In the genomic region with DNA sequence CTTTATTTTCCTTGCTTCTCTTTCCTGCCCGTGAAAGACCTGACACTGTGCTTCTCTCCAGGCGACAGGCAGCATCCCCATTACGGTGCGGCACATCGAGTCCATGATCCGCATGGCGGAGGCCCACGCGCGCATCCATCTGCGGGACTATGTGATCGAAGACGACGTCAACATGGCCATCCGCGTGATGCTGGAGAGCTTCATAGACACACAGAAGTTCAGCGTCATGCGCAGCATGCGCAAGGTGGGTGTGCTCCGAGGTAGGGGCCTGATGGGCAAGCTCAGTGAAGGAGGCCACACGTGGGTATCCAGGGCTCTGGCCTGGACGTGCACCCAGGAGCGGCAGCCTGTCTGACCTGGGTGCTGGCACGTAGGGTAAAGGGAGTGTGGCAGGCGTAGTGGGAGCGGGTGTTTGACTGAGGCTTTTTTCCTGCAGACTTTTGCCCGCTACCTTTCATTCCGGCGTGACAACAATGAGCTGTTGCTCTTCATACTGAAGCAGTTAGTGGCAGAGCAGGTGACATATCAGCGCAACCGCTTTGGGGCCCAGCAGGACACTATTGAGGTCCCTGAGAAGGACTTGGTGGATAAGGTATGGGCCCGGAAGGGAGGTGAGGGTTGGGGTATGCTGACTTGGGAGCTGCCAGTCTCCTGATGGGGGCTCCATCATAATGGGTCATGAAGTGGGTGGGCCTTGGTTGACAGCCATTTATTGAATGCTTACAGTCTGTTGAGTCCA, we compare ENCODE assay signal across 19 cellular contexts. TPM values are rescaled to one million over a fixed set of nuclear protein-coding genes. Genes with fewer than 3 reads are reported as not detected.
DNase-seq lines count a peak whose midpoint lies in the region; FAIRE-seq and TF ChIP-seq lines count a peak whose summit lies in the region.
"Had no signal": no experiment of that assay in that cellular context is flagged by ENCODE, and none has a peak within 500 bp of the region (broad histone marks: within the 10 kb centered on the region; RNA-seq: fewer than 3 reads in every experiment).

No MANE protein-coding gene starts in this region.

- FAIRE-seq in HTR-8/SVneo (lab: Jason Lieb, UNC) = peak; percentile 48
- no peak for FAIRE-seq in H1 (lab: Jason Lieb, UNC)
- FAIRE-seq: A549, D721Med, G401.6 had no signal

- no peaks in the 10 kb centered on the region for H3K23me2 ChIP-seq in H1 (ENCODE audit: low read depth, low read length)

- no peaks in the 10 kb centered on the region for H3K27me3 ChIP-seq in H1 (replicated peaks in 1 of 4; ENCODE audit: control insufficient read depth in 3 of 4, extremely low read depth in 1 of 4, insufficient read depth in 3 of 4, low read length in 3 of 4)

- H2BK20ac ChIP-seq in H1 (ENCODE audit: low read length) = no peak overlapping the region

- no peak overlapping the region for H3K27ac ChIP-seq in H1 (ENCODE audit: low read depth, low read length)
- H3K27ac ChIP-seq: 22Rv1, A549, C4-2B, HL-60 had no signal

- H2BK5ac ChIP-seq in H1 (ENCODE audit: low read depth, low read length) = no peak overlapping the region

- TF ChIP-seq EP300 in H1 (IDR thresholded peaks at IDR 0.05; ENCODE audit: borderline replicate concordance in 1 of 2, low read depth in 2 of 2, low read length in 2 of 2) = no peak

- peaks cover 6 to 30% of the 10 kb centered on the region in 2 experiments for H4K20me1 ChIP-seq in H1 (replicated peaks in 1 of 2; ENCODE audit: control insufficient read depth in 1 of 2, insufficient read depth in 2 of 2, low read length in 2 of 2)

- H2BK15ac ChIP-seq in H1 (ENCODE audit: low read length) = no peak overlapping the region

- DNase-seq in activated effector memory CD4-positive, alpha-beta T cell treated with anti-CD3 and anti-CD28 coated beads, Interleukin-2, amount 50 U/mL, for 16 hours = peak; percentile 44
- DNase-seq in activated effector memory CD4-positive, alpha-beta T cell treated with Interleukin-2 at 50 U/mL for 16 hours = no peak
- DNase-seq in HTR-8/SVneo (ENCODE audit: insufficient read length, low spot score) (no peak), H1 (ENCODE audit: low read depth in 1 of 2, low spot score in 2 of 2) (no peak), posterior vena cava (ENCODE audit: low spot score) (peak; percentile 73), GF-D8 (lab: John Stamatoyannopoulos, UW) (no peak), mesenteric fat pad (ENCODE audit: low spot score) (no peak), NOMO-1 (lab: John Stamatoyannopoulos, UW; ENCODE audit: unreplicated experiment in 2 of 2) (no peak)
- DNase-seq: AML-193; Caco-2; CD4-positive, alpha-beta T cell; GOT3; H9 had no signal

- H3K79me1 ChIP-seq in H1 (ENCODE audit: low read depth, low read length) = no peaks in the 10 kb centered on the region; the same call in 1 of the 2 replicates

- no peak overlapping the region for H2BK120ac ChIP-seq in H1 (replicated peaks; ENCODE audit: low read depth, low read length)

- no peak for TF ChIP-seq POLR2A in H1 (IDR thresholded peaks at IDR 0.05; ENCODE audit: control extremely low read depth in 1 of 2, low read depth in 2 of 2, low read length in 2 of 2)

- H3K4me3 ChIP-seq in H1 (ENCODE audit: extremely low read depth in 1 of 4, insufficient read depth in 2 of 4, low read depth in 3 of 4, low read length in 4 of 4) = no peak overlapping the region
- H3K4me3 ChIP-seq: A549 had no signal

- no peak overlapping the region for H2BK12ac ChIP-seq in H1 (ENCODE audit: low read depth, low read length)

- CTCF ChIA-PET in H1 (lab: Charles Lee; ENCODE audit: partially characterized antibody) = interaction anchor here (0.5 to 2.0 kb wide), 4 partner anchors 12 to 61 kb away, joined by 3 to 16 read pairs (median 4); no protein-coding TSS in a partner anchor

- H2AFZ ChIP-seq in H1 (ENCODE audit: low read length) = no peak overlapping the region

- H3K9me3 ChIP-seq in H1 (ENCODE audit: insufficient read depth in 2 of 2, low read depth in 1 of 2, low read length in 1 of 2) = no peaks in the 10 kb centered on the region
- H3K9me3 ChIP-seq: A549, Caco-2 had no signal

- WGBS in H1 (ENCODE audit: extremely low coverage in 1 of 2, insufficient coverage in 1 of 2, insufficient read length in 1 of 2, insufficient replicate concordance in 2 of 2, low coverage in 1 of 2, low lambda C conversion rate in 2 of 2, missing lambda C conversion rate in 1 of 2), 2 experiments = 94% methylated on average over 32 of the region's 32 CpGs; no CpG with 5 or more reads in 1 of the 2 experiments

- TF ChIP-seq CTCF in H1 (IDR thresholded peaks at IDR 0.05; ENCODE audit: control extremely low read depth in 1 of 3, insufficient read depth in 1 of 3, low read depth in 1 of 3, low read length in 3 of 3) = no peak

- H3K4me2 ChIP-seq in H1 (ENCODE audit: insufficient read depth in 1 of 2, low read depth in 2 of 2, low read length in 2 of 2) = no peak overlapping the region
- H3K4me2 ChIP-seq: A549 had no signal

- H3K18ac ChIP-seq in H1 (ENCODE audit: extremely low read depth, low read length) = no peak overlapping the region

- POLR2A ChIA-PET in H1 (lab: Charles Lee; ENCODE audit: partially characterized antibody) = interaction anchor here (0.7 to 8.6 kb wide), 6 partner anchors 8 to 45 kb away, joined by 3 to 182 read pairs (median 4); a partner anchor contains a TSS

- no peak overlapping the region for H4K5ac ChIP-seq in H1 (ENCODE audit: insufficient read length, low read depth, low read length)

- no peak overlapping the region for H3K56ac ChIP-seq in H1 (replicated peaks; ENCODE audit: insufficient read length, low read depth, low read length)

- intact Hi-C loops in posterior vena cava (cut with DNase I) = no loop called here

- H2AK5ac ChIP-seq in H1 (ENCODE audit: low read depth, low read length) = no peak overlapping the region

- H3K79me2 ChIP-seq in H1 (ENCODE audit: control insufficient read depth in 1 of 2, insufficient read depth in 2 of 2, low read length in 2 of 2) = no peaks in the 10 kb centered on the region

- peaks cover 51 to 67% (median 63%) of the 10 kb centered on the region in 4 experiments for H3K36me3 ChIP-seq in H1 (ENCODE audit: control insufficient read depth in 2 of 4, insufficient read depth in 4 of 4, low read length in 3 of 4)

- H3K4ac ChIP-seq in H1 (replicated peaks; ENCODE audit: insufficient read length, low read depth, low read length) = no peak overlapping the region

- no peak overlapping the region for H3K9ac ChIP-seq in H1 (replicated peaks in 1 of 4; ENCODE audit: extremely low read depth in 1 of 4, low read depth in 3 of 4, low read length in 3 of 4)

- H4K91ac ChIP-seq in H1 (replicated peaks; ENCODE audit: insufficient read length, low read length) = no peak overlapping the region

- H3K23ac ChIP-seq in H1 (ENCODE audit: insufficient read length) = no peak overlapping the region

- H3K14ac ChIP-seq in H1 (ENCODE audit: insufficient read length) = no peak overlapping the region

- no peak overlapping the region for H4K8ac ChIP-seq in H1 (ENCODE audit: extremely low read depth, insufficient read depth, low read length)

- H3K4me1 ChIP-seq in H1 (replicated peaks in 1 of 4; ENCODE audit: control insufficient read depth in 3 of 4, insufficient read depth in 4 of 4, low read length in 3 of 4) = no peaks in the 10 kb centered on the region
- H3K4me1 ChIP-seq: Caco-2 had no signal

- TF ChIP-seq RAD21 in H1 (IDR thresholded peaks at IDR 0.05 in 1 of 2, conservative IDR thresholded peaks at IDR 0.05 in 1 of 2; ENCODE audit: low read depth in 2 of 2, low read length in 2 of 2) = no peak

RNA-seq across cellular contexts. Expression of a gene that starts 8.2 kb away (rescaled TPM):
- total RNA-seq in H1 (2021; fragmentation: NEBNext Ultra II Directional; extraction: Animal tissue kit (Norgen Biotek cat#: 25700)) = 31.4 and 31.6 TPM in 2 replicates
- polyA plus RNA-seq in H1 (2011; rRNA removed) = 27.6 and 32.3 TPM in 2 replicates
- polyA plus RNA-seq in H1 (2011; cell fraction: cytosol; rRNA removed) = 31.9 TPM
- 34.9 TPM for polyA plus RNA-seq in H1 (2011; cell fraction: nucleus; rRNA removed)
- 18.1 to 34.6 TPM (median 28.5 TPM) in 4 replicates for polyA plus RNA-seq in H1 (2012, experiment 1 of 2)
- polyA plus RNA-seq in H1 (2012, experiment 2 of 2) = 24.7 TPM
- polyA plus RNA-seq in H1 (2013, experiment 1 of 2) = 45.7 TPM
- 44.4 TPM for polyA plus RNA-seq in H1 (2013, experiment 2 of 2)
- 12.9 and 17.4 TPM in 2 replicates for polyA minus RNA-seq in H1 (2011; rRNA and poly(A)+ RNA removed)
- polyA minus RNA-seq in H1 (2011; cell fraction: cytosol; rRNA and poly(A)+ RNA removed) = 14.2 TPM
- polyA minus RNA-seq in H1 (2011; cell fraction: nucleus; rRNA and poly(A)+ RNA removed) = 13.5 TPM
- total RNA-seq in posterior vena cava (1 to 10 TPM; 2.0 to 2.5 TPM), mesenteric fat pad (2.5 TPM)

RNA-seq across cellular contexts. Expression of a gene that starts 22.6 kb away (rescaled TPM):
- 147 and 152 TPM in 2 replicates for total RNA-seq in H1 (2021; fragmentation: NEBNext Ultra II Directional; extraction: Animal tissue kit (Norgen Biotek cat#: 25700))
- polyA plus RNA-seq in H1 (2011; rRNA removed) = 198 and 219 TPM in 2 replicates
- polyA plus RNA-seq in H1 (2011; cell fraction: cytosol; rRNA removed) = 192 TPM
- polyA plus RNA-seq in H1 (2011; cell fraction: nucleus; rRNA removed) = 281 TPM
- 113 to 163 TPM (median 157 TPM) in 4 replicates for polyA plus RNA-seq in H1 (2012, experiment 1 of 2)
- polyA plus RNA-seq in H1 (2012, experiment 2 of 2) = 121 TPM
- polyA plus RNA-seq in H1 (2013, experiment 1 of 2) = 66.3 TPM
- polyA plus RNA-seq in H1 (2013, experiment 2 of 2) = 61.3 TPM
- polyA minus RNA-seq in H1 (2011; rRNA and poly(A)+ RNA removed) = 251 and 304 TPM in 2 replicates
- 156 TPM for polyA minus RNA-seq in H1 (2011; cell fraction: cytosol; rRNA and poly(A)+ RNA removed)
- 124 TPM for polyA minus RNA-seq in H1 (2011; cell fraction: nucleus; rRNA and poly(A)+ RNA removed)
- total RNA-seq in posterior vena cava (1 to 10 TPM; 4.0 to 5.6 TPM), mesenteric fat pad (2.4 TPM)

RNA-seq across cellular contexts. Expression of a gene that starts 30.3 kb away (rescaled TPM):
- 17.9 and 18.8 TPM in 2 replicates for total RNA-seq in H1 (2021; fragmentation: NEBNext Ultra II Directional; extraction: Animal tissue kit (Norgen Biotek cat#: 25700))
- polyA plus RNA-seq in H1 (2011; rRNA removed) = 38.5 and 40.4 TPM in 2 replicates
- 26.2 TPM for polyA plus RNA-seq in H1 (2011; cell fraction: cytosol; rRNA removed)
- polyA plus RNA-seq in H1 (2011; cell fraction: nucleus; rRNA removed) = 44.8 TPM
- polyA plus RNA-seq in H1 (2012, experiment 1 of 2) = 13.6 to 21.6 TPM (median 19.1 TPM) in 4 replicates
- polyA plus RNA-seq in H1 (2012, experiment 2 of 2) = 22.5 TPM
- polyA plus RNA-seq in H1 (2013, experiment 1 of 2) = 16.6 TPM
- polyA plus RNA-seq in H1 (2013, experiment 2 of 2) = 17.0 TPM
- polyA minus RNA-seq in H1 (2011; rRNA and poly(A)+ RNA removed) = 17.8 and 25.6 TPM in 2 replicates
- polyA minus RNA-seq in H1 (2011; cell fraction: cytosol; rRNA and poly(A)+ RNA removed) = 13.9 TPM
- 13.7 TPM for polyA minus RNA-seq in H1 (2011; cell fraction: nucleus; rRNA and poly(A)+ RNA removed)
- total RNA-seq in posterior vena cava = 10 to 100 TPM; 21.4 to 22.8 TPM
- 24.6 TPM for total RNA-seq in mesenteric fat pad

RNA-seq across cellular contexts. Expression of a gene that starts 51.9 kb away (rescaled TPM):
- 7.0 and 9.4 TPM in 2 replicates for total RNA-seq in H1 (2021; fragmentation: NEBNext Ultra II Directional; extraction: Animal tissue kit (Norgen Biotek cat#: 25700))
- polyA plus RNA-seq in H1 (2011; rRNA removed) = 7.1 and 12.8 TPM in 2 replicates
- polyA plus RNA-seq in H1 (2011; cell fraction: cytosol; rRNA removed) = 11.4 TPM
- 56.1 TPM for polyA plus RNA-seq in H1 (2011; cell fraction: nucleus; rRNA removed)
- polyA plus RNA-seq in H1 (2012, experiment 1 of 2) = 4.9 to 6.9 TPM (median 6.6 TPM) in 4 replicates
- 4.4 TPM for polyA plus RNA-seq in H1 (2012, experiment 2 of 2)
- polyA plus RNA-seq in H1 (2013, experiment 1 of 2) = 3.8 TPM
- polyA plus RNA-seq in H1 (2013, experiment 2 of 2) = 4.3 TPM
- 6.0 and 7.2 TPM in 2 replicates for polyA minus RNA-seq in H1 (2011; rRNA and poly(A)+ RNA removed)
- polyA minus RNA-seq in H1 (2011; cell fraction: cytosol; rRNA and poly(A)+ RNA removed) = 5.5 TPM
- polyA minus RNA-seq in H1 (2011; cell fraction: nucleus; rRNA and poly(A)+ RNA removed) = 14.8 TPM
- total RNA-seq in posterior vena cava (10 to 100 TPM; 27.7 to 28.9 TPM), mesenteric fat pad (34.8 TPM)

Comparison
In these comparisons a context has a peak if more than half of its experiments do, and no peak if none do; other contexts are left out.
1. DNase-seq: peak in activated effector memory CD4-positive, alpha-beta T cell treated with anti-CD3 and anti-CD28 coated beads, Interleukin-2, amount 50 U/mL, for 16 hours (single experiment) and posterior vena cava (single experiment); none in activated effector memory CD4-positive, alpha-beta T cell treated with Interleukin-2 at 50 U/mL for 16 hours (single experiment), HTR-8/SVneo (single experiment), H1 (0 of 2), GF-D8 (single experiment), mesenteric fat pad (single experiment) and NOMO-1 (0 of 2).
2. RNA of a gene that starts 22.6 kb away (total RNA-seq): 147 to 152 TPM in H1; 4.0 to 5.6 TPM in posterior vena cava and 2.4 TPM in mesenteric fat pad (single experiment); every median in the first group is over 10 times any median in the second.